20 cellular contexts compared by ENCODE assay signal in the genomic region with DNA sequence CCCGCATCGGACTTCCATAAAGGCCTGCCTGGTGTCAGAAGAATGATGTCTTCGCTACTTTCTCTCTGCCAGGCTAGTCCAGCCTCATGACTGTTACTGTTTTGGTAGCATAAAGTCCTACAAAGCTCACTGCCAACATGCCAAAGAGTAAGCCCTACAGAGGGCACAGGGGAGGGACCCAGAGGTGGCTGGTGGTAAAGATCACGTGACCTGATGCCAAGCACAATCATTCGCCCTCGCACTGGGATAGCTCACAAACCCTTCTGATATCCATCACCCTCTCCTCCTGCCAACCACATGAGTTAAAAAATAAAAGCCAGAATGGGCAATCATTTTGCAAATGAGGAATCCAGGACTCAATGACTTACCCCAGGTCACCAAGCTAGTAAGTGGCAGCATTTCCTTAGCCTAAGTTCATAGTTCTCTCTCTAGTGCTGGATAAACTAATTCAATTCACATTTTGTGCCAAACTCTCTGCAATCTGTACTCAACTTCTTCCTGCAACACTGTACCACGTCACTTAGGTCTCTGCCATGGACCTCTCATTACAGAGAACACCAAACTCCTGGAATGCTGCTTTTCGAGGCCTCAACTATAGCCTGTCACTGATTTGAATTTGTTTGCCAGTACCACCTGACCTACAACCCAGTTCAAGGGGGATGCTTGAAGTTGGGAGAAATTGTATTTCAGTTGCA.
DNase-seq lines count a peak whose midpoint lies in the region; ATAC-seq and TF ChIP-seq lines count a peak whose summit lies in the region.
"Had no signal": no experiment of that assay in that cellular context is flagged by ENCODE, and none has a peak within 500 bp of the region (broad histone marks: within the 10 kb centered on the region; RNA-seq: fewer than 3 reads in every experiment).

No MANE protein-coding gene starts in this region.

- H3K4me3 Mint-ChIP-seq in stimulated activated naive CD8-positive, alpha-beta T cell treated with anti-CD3 and anti-CD28 coated beads, Interleukin-15, Interleukin-2, amounts not matched to agents 100 ng/mL and 50 ng/mL, for 24 hours: no peak overlapping the region
- H3K4me3 Mint-ChIP-seq in activated naive CD8-positive, alpha-beta T cell: no peak overlapping the region
- H3K4me3 Mint-ChIP-seq: central memory CD8-positive, alpha-beta T cell; mesothelial cell of epicardium had no signal

- no peaks in the 10 kb centered on the region for H3K9me3 Mint-ChIP-seq in stimulated activated naive CD8-positive, alpha-beta T cell treated with anti-CD3 and anti-CD28 coated beads, Interleukin-15, Interleukin-2, amounts not matched to agents 100 ng/mL and 50 ng/mL, for 24 hours
- H3K9me3 Mint-ChIP-seq in activated naive CD8-positive, alpha-beta T cell (ENCODE audit: low read depth): no peaks in the 10 kb centered on the region
- H3K9me3 Mint-ChIP-seq: central memory CD8-positive, alpha-beta T cell had no signal

- no peak overlapping the region for H3K4me3 ChIP-seq in lower lobe of right lung
- no peak overlapping the region for H3K4me3 ChIP-seq in transverse colon
- H3K4me3 ChIP-seq: upper lobe of left lung had no signal

- TF ChIP-seq POLR2A in transverse colon (IDR thresholded peaks at IDR 0.05): no peak

- 87 to 100% methylated on average over 4 to 8 of the region's 8 CpGs for WGBS in transverse colon (ENCODE audit: low coverage in 1 of 2), 2 donors

- in situ Hi-C loops in transverse colon (cut with MboI; ENCODE audit: low pct_ligation_motif_present in 1 of 4, low pct_unique_long_range_greater_than_20kb in 1 of 4, low sequenced_read_pairs in 3 of 4): no loop called here

- H3K27ac Mint-ChIP-seq in stimulated activated naive CD8-positive, alpha-beta T cell treated with anti-CD3 and anti-CD28 coated beads, Interleukin-15, Interleukin-2, amounts not matched to agents 100 ng/mL and 50 ng/mL, for 24 hours: peak overlapping the region; percentile 40
- H3K27ac Mint-ChIP-seq in activated naive CD8-positive, alpha-beta T cell: peak overlapping the region; percentile 19
- H3K27ac Mint-ChIP-seq: mesothelial cell of epicardium had no signal

- no peaks in the 10 kb centered on the region for H3K36me3 ChIP-seq in lower lobe of right lung
- H3K36me3 ChIP-seq in transverse colon: no peaks in the 10 kb centered on the region
- H3K36me3 ChIP-seq: upper lobe of left lung had no signal

- TF ChIP-seq EP300 in transverse colon (IDR thresholded peaks at IDR 0.05; ENCODE audit: low read depth): no peak

- no peaks in the 10 kb centered on the region for H3K27me3 ChIP-seq in lower lobe of right lung (ENCODE audit: low read depth)
- H3K27me3 ChIP-seq in transverse colon: no peaks in the 10 kb centered on the region
- H3K27me3 ChIP-seq: upper lobe of left lung had no signal

- peaks cover 59% of the 10 kb centered on the region for H3K4me1 Mint-ChIP-seq in stimulated activated naive CD8-positive, alpha-beta T cell treated with anti-CD3 and anti-CD28 coated beads, Interleukin-15, Interleukin-2, amounts not matched to agents 100 ng/mL and 50 ng/mL, for 24 hours (ENCODE audit: low read depth)
- H3K4me1 Mint-ChIP-seq in activated naive CD8-positive, alpha-beta T cell (ENCODE audit: low read depth): peaks cover 46% of the 10 kb centered on the region
- H3K4me1 Mint-ChIP-seq: mesothelial cell of epicardium had no signal

- no peaks in the 10 kb centered on the region for H3K27me3 Mint-ChIP-seq in stimulated activated naive CD8-positive, alpha-beta T cell treated with anti-CD3 and anti-CD28 coated beads, Interleukin-15, Interleukin-2, amounts not matched to agents 100 ng/mL and 50 ng/mL, for 24 hours
- H3K27me3 Mint-ChIP-seq in activated naive CD8-positive, alpha-beta T cell: no peaks in the 10 kb centered on the region
- H3K27me3 Mint-ChIP-seq: central memory CD8-positive, alpha-beta T cell had no signal

- intact Hi-C loops in lower lobe of right lung (cut with DNase I) (no loop called here), transverse colon (cut with DNase I; ENCODE audit: low total_unique reads) (no loop called here)

- H3K36me3 Mint-ChIP-seq in stimulated activated naive CD8-positive, alpha-beta T cell treated with anti-CD3 and anti-CD28 coated beads, Interleukin-15, Interleukin-2, amounts not matched to agents 100 ng/mL and 50 ng/mL, for 24 hours (ENCODE audit: low read depth): peaks cover 19% of the 10 kb centered on the region
- H3K36me3 Mint-ChIP-seq in activated naive CD8-positive, alpha-beta T cell: no peaks in the 10 kb centered on the region

- ATAC-seq in stimulated activated naive CD8-positive, alpha-beta T cell treated with anti-CD3 and anti-CD28 coated beads, Interleukin-15, Interleukin-2, amounts not matched to agents 100 U/mL and 50 U/mL, for 24 hours: no peak
- ATAC-seq in lower lobe of right lung (peak; percentile 42 to 82), HG03280 (IDR thresholded peaks at IDR 0.05; ENCODE audit: unreplicated experiment) (no peak)

- H3K9me3 ChIP-seq in lower lobe of right lung: no peaks in the 10 kb centered on the region
- no peaks in the 10 kb centered on the region for H3K9me3 ChIP-seq in transverse colon
- H3K9me3 ChIP-seq: upper lobe of left lung had no signal

- DNase-seq in stimulated activated naive CD8-positive, alpha-beta T cell treated with anti-CD3 and anti-CD28 coated beads, Interleukin-15, Interleukin-2, amounts not matched to agents 100 U/mL and 50 U/mL, for 24 hours: no peak
- DNase-seq in lower lobe of right lung (no peak), ecto neural progenitor cell (ENCODE audit: low spot score) (no peak), hypothalamus (lab: John Stamatoyannopoulos, UW) (no peak), transverse colon (no peak)
- DNase-seq: activated CD4-positive, alpha-beta T cell treated with anti-CD3 and anti-CD28 coated beads, Interleukin-2, amount 50 U/mL, for 4 hours; activated T-cell treated with anti-CD3 and anti-CD28 coated beads, Interleukin-2, amount 50 U/mL, for 48 hours; Calu3; effector CD8-positive, alpha-beta T cell; hippocampal formation; Karpas-422; NCI-H1092 treated with DMSO at 0.1 percent for 48 hours; retina; stimulated activated naive CD4-positive, alpha-beta T cell; upper lobe of left lung had no signal

- H3K4me1 ChIP-seq in lower lobe of right lung (no peaks in the 10 kb centered on the region), transverse colon (no peaks in the 10 kb centered on the region)

- H3K27ac ChIP-seq in lower lobe of right lung (no peak overlapping the region), transverse colon (no peak overlapping the region)
- H3K27ac ChIP-seq: upper lobe of left lung had no signal

- TF ChIP-seq CTCF in lower lobe of right lung (IDR thresholded peaks at IDR 0.05): no peak
- TF ChIP-seq CTCF in transverse colon (IDR thresholded peaks at IDR 0.05): no peak

Comparison
In these comparisons a context has a peak if more than half of its experiments do, and no peak if none do; other contexts are left out.
1. ATAC-seq: peak in lower lobe of right lung (2 of 2); none in stimulated activated naive CD8-positive, alpha-beta T cell treated with anti-CD3 and anti-CD28 coated beads, Interleukin-15, Interleukin-2, amounts not matched to agents 100 U/mL and 50 U/mL, for 24 hours (single experiment) and HG03280 (single experiment).